ENCODE assay signal across 21 cellular contexts in genomic region chr7:9822458-9823290, GRCh38.
"Had no signal": no experiment of that assay in that cellular context is flagged by ENCODE, and none has a peak within 500 bp of the region (broad histone marks: within the 10 kb centered on the region; RNA-seq: fewer than 3 reads in every experiment).

No MANE protein-coding gene starts in this region.

- H3K9me3 ChIP-seq: ovary had no signal

- H3K27ac ChIP-seq: heart left ventricle, ovary, spleen, tibial artery had no signal

- H3K4me1 ChIP-seq: heart left ventricle, spleen, tibial artery had no signal

- ATAC-seq: esophagus mucosa, mucosa of descending colon, natural killer cell, sciatic nerve had no signal

- H3K27me3 ChIP-seq: heart left ventricle, ovary, spleen, tibial artery had no signal

- FAIRE-seq: endometrium, frontal cortex had no signal

- H3K36me3 ChIP-seq: heart left ventricle, ovary, spleen, tibial artery had no signal

- H3K4me1 Mint-ChIP-seq: central memory CD8-positive, alpha-beta T cell; natural killer cell; neural crest cell had no signal

- H3K4me3 Mint-ChIP-seq: central memory CD8-positive, alpha-beta T cell; natural killer cell; neural crest cell had no signal

- DNase-seq: effector memory CD4-positive, alpha-beta T cell; hippocampal formation; kidney glomerular epithelial cell; mucosa of descending colon; natural killer cell; nucleus accumbens; ovary; spleen; stimulated activated CD4-positive, alpha-beta T cell treated with anti-CD3 and anti-CD28 coated beads, Interleukin-15, amount 100 ng/mL, for 24 hours; stimulated activated CD4-positive, alpha-beta T cell treated with anti-CD3 and anti-CD28 coated beads, Interleukin-1b, Interleukin-23, amount 100 ng/mL, for 48 hours; stimulated activated CD4-positive, alpha-beta T cell treated with anti-CD3 and anti-CD28 coated beads, Interleukin-4, amount 100 ng/mL, for 24 hours; stimulated activated naive CD4-positive, alpha-beta T cell treated with Interleukin-2 at 50 U/mL for 16 hours; tibial artery had no signal

- H3K27ac Mint-ChIP-seq: natural killer cell, progenitor cell of endocrine pancreas had no signal

- H3K4me3 ChIP-seq: heart left ventricle, mucosa of descending colon, ovary, spleen, tibial artery had no signal

- H3K27me3 Mint-ChIP-seq: central memory CD8-positive, alpha-beta T cell; progenitor cell of endocrine pancreas had no signal
